Comparison of ENCODE assay signal across 8 cellular contexts in genomic region chr5:88675159-88675757, GRCh38.
DNase-seq lines count a peak whose midpoint lies in the region; ATAC-seq and TF ChIP-seq lines count a peak whose summit lies in the region.

No MANE protein-coding gene starts in this region.

- H3K27ac ChIP-seq in CD4-positive, CD25-positive, alpha-beta regulatory T cell (ENCODE audit: insufficient read depth, low read length, poor library complexity, severe bottlenecking): no peak overlapping the region
- H3K27ac ChIP-seq in iPS-18a (ENCODE audit: low read length) (no peak overlapping the region), PC-3 (ENCODE audit: low read length) (no peak overlapping the region), uterus (peak overlapping the region in 1 of 2 donors; percentile 81)

- no peak overlapping the region for H3K4me2 ChIP-seq in PC-3 (ENCODE audit: low read length)

- H3K4me1 Mint-ChIP-seq in CD4-positive, CD25-positive, alpha-beta regulatory T cell: peaks cover 9 to 43% (median 20%) of the 10 kb centered on the region in 4 donors
- peaks cover 26% of the 10 kb centered on the region for H3K4me1 Mint-ChIP-seq in activated CD4-positive, alpha-beta memory T cell treated with anti-CD3 and anti-CD28 coated beads for 36 hours (ENCODE audit: low read depth)
- peaks cover 37% of the 10 kb centered on the region for H3K4me1 Mint-ChIP-seq in stimulated activated naive CD8-positive, alpha-beta T cell treated with anti-CD3 and anti-CD28 coated beads, Interleukin-15, Interleukin-2, amounts not matched to agents 100 ng/mL and 50 ng/mL, for 24 hours (ENCODE audit: low read depth)

- no peak for DNase-seq in CD4-positive, CD25-positive, alpha-beta regulatory T cell
- no peak for DNase-seq in activated CD4-positive, alpha-beta memory T cell treated with anti-CD3 and anti-CD28 coated beads for 36 hours
- DNase-seq in PC-3 (no peak), uterus (no peak)

- H3K4me3 ChIP-seq in CD4-positive, CD25-positive, alpha-beta regulatory T cell (ENCODE audit: low read depth, low read length): peak overlapping the region; percentile 62
- H3K4me3 ChIP-seq in iPS-18a (ENCODE audit: low read length): peak overlapping the region; percentile 59
- H3K4me3 ChIP-seq in PC-3 (ENCODE audit: low read length): no peak overlapping the region
- H3K4me3 ChIP-seq in uterus: peak overlapping the region in 1 of 2 donors; percentile 26

- no TSS peak for BruUV-seq in PC-3 (replicated peaks; lab: Mats Ljungman, UMichigan)

- H3K36me3 Mint-ChIP-seq in CD4-positive, CD25-positive, alpha-beta regulatory T cell: no peaks in the 10 kb centered on the region
- peaks cover 12% of the 10 kb centered on the region for H3K36me3 Mint-ChIP-seq in activated CD4-positive, alpha-beta memory T cell treated with anti-CD3 and anti-CD28 coated beads for 36 hours
- H3K36me3 Mint-ChIP-seq in stimulated activated naive CD8-positive, alpha-beta T cell treated with anti-CD3 and anti-CD28 coated beads, Interleukin-15, Interleukin-2, amounts not matched to agents 100 ng/mL and 50 ng/mL, for 24 hours (ENCODE audit: low read depth): peaks cover 4% of the 10 kb centered on the region

- no peaks in the 10 kb centered on the region for H3K79me2 ChIP-seq in PC-3 (ENCODE audit: low read length)

- H3K4me1 ChIP-seq in CD4-positive, CD25-positive, alpha-beta regulatory T cell (ENCODE audit: control insufficient read depth, insufficient read depth, low read length, poor library complexity, severe bottlenecking): peaks cover 26% of the 10 kb centered on the region
- H3K4me1 ChIP-seq in iPS-18a (ENCODE audit: control insufficient read depth, low read depth, low read length) (peaks cover 45% of the 10 kb centered on the region), PC-3 (ENCODE audit: insufficient read depth, low read length) (no peaks in the 10 kb centered on the region), uterus (peaks cover 0 to 11% of the 10 kb centered on the region in 2 donors)

- ATAC-seq in CD4-positive, CD25-positive, alpha-beta regulatory T cell (ENCODE audit: low read depth in 2 of 2): no peak
- ATAC-seq in GM19372 (IDR thresholded peaks at IDR 0.05; ENCODE audit: low read depth, unreplicated experiment): peak; percentile 10
- peak; percentile 19 for ATAC-seq in HG03457 (IDR thresholded peaks at IDR 0.05; ENCODE audit: unreplicated experiment)
- no peak for ATAC-seq in PC-3

- POLR2A ChIA-PET in activated CD4-positive, alpha-beta memory T cell treated with anti-CD3 and anti-CD28 coated beads for 36 hours (lab: Charles Lee): interaction anchor here (1.6 to 1.9 kb wide), 2 partner anchors 10 to 15 kb away, joined by 3 to 5 read pairs; no protein-coding TSS in a partner anchor
- POLR2A ChIA-PET in PC-3 (lab: Charles Lee; ENCODE audit: unreplicated experiment): no interaction called here

- no peak for TF ChIP-seq CTCF in PC-3 (conservative IDR thresholded peaks at IDR 0.05; ENCODE audit: low read depth, low read length)
- no peak for TF ChIP-seq CTCF in uterus (IDR thresholded peaks at IDR 0.05)

- no peaks in the 10 kb centered on the region for H3F3A ChIP-seq in PC-3 (ENCODE audit: low read length, unreplicated experiment)

- H3K27ac Mint-ChIP-seq in CD4-positive, CD25-positive, alpha-beta regulatory T cell: no peak overlapping the region
- H3K27ac Mint-ChIP-seq in activated CD4-positive, alpha-beta memory T cell treated with anti-CD3 and anti-CD28 coated beads for 36 hours: peak overlapping the region; percentile 60
- peak overlapping the region; percentile 33 for H3K27ac Mint-ChIP-seq in stimulated activated naive CD8-positive, alpha-beta T cell treated with anti-CD3 and anti-CD28 coated beads, Interleukin-15, Interleukin-2, amounts not matched to agents 100 ng/mL and 50 ng/mL, for 24 hours

- H3K4me3 Mint-ChIP-seq in CD4-positive, CD25-positive, alpha-beta regulatory T cell: peak overlapping the region; percentile 72 to 82 (median 78)
- H3K4me3 Mint-ChIP-seq in activated CD4-positive, alpha-beta memory T cell treated with anti-CD3 and anti-CD28 coated beads for 36 hours: peak overlapping the region; percentile 62
- H3K4me3 Mint-ChIP-seq in stimulated activated naive CD8-positive, alpha-beta T cell treated with anti-CD3 and anti-CD28 coated beads, Interleukin-15, Interleukin-2, amounts not matched to agents 100 ng/mL and 50 ng/mL, for 24 hours: peak overlapping the region; percentile 74

- intact Hi-C loops in activated CD4-positive, alpha-beta memory T cell treated with anti-CD3 and anti-CD28 coated beads for 36 hours (cut with micrococcal nuclease): loop anchor here (1.0 to 10.0 kb wide), 5 partner anchors 8 to 410 kb away; partner anchors contain the start of gene TMEM161B
- intact Hi-C loops in PC-3 (cut with micrococcal nuclease): no loop called here
- intact Hi-C loops in uterus (cut with DNase I; ENCODE audit: low total_unique reads): no loop called here

- H3K36me3 ChIP-seq in CD4-positive, CD25-positive, alpha-beta regulatory T cell (ENCODE audit: control insufficient read depth, insufficient read depth, low read length): no peaks in the 10 kb centered on the region
- H3K36me3 ChIP-seq in iPS-18a (ENCODE audit: control insufficient read depth, low read depth, low read length): no peaks in the 10 kb centered on the region
- no peaks in the 10 kb centered on the region for H3K36me3 ChIP-seq in PC-3 (ENCODE audit: low read depth, low read length)
- H3K36me3 ChIP-seq in uterus: no peaks in the 10 kb centered on the region

- H3K9me3 Mint-ChIP-seq in CD4-positive, CD25-positive, alpha-beta regulatory T cell: peaks cover 0 to 22% (median 4%) of the 10 kb centered on the region in 7 donors
- H3K9me3 Mint-ChIP-seq in activated CD4-positive, alpha-beta memory T cell treated with anti-CD3 and anti-CD28 coated beads for 36 hours: no peaks in the 10 kb centered on the region
- no peaks in the 10 kb centered on the region for H3K9me3 Mint-ChIP-seq in stimulated activated naive CD8-positive, alpha-beta T cell treated with anti-CD3 and anti-CD28 coated beads, Interleukin-15, Interleukin-2, amounts not matched to agents 100 ng/mL and 50 ng/mL, for 24 hours

- H3K27me3 Mint-ChIP-seq in CD4-positive, CD25-positive, alpha-beta regulatory T cell: peaks cover 91% of the 10 kb centered on the region
- peaks cover 75% of the 10 kb centered on the region for H3K27me3 Mint-ChIP-seq in activated CD4-positive, alpha-beta memory T cell treated with anti-CD3 and anti-CD28 coated beads for 36 hours
- peaks cover 87% of the 10 kb centered on the region for H3K27me3 Mint-ChIP-seq in stimulated activated naive CD8-positive, alpha-beta T cell treated with anti-CD3 and anti-CD28 coated beads, Interleukin-15, Interleukin-2, amounts not matched to agents 100 ng/mL and 50 ng/mL, for 24 hours

- peaks cover 2 to 12% of the 10 kb centered on the region in 2 experiments for H3K9me3 ChIP-seq in CD4-positive, CD25-positive, alpha-beta regulatory T cell (ENCODE audit: control insufficient read depth in 2 of 2, low read length in 2 of 2)
- no peaks in the 10 kb centered on the region for H3K9me3 ChIP-seq in iPS-18a (ENCODE audit: control insufficient read depth, low read depth, low read length)
- no peaks in the 10 kb centered on the region for H3K9me3 ChIP-seq in PC-3 (ENCODE audit: low read length)
- H3K9me3 ChIP-seq in uterus: no peaks in the 10 kb centered on the region

- H3K9me2 ChIP-seq in PC-3 (replicated peaks; ENCODE audit: low read length): no peaks in the 10 kb centered on the region

- H3K9ac ChIP-seq in iPS-18a (ENCODE audit: low read length) (no peak overlapping the region), PC-3 (ENCODE audit: low read length) (no peak overlapping the region)

- no peak for TF ChIP-seq POLR2A in uterus (IDR thresholded peaks at IDR 0.05)

- no peaks in the 10 kb centered on the region for H4K20me1 ChIP-seq in PC-3 (ENCODE audit: low read length)

- no peak overlapping the region for H2AFZ ChIP-seq in PC-3 (ENCODE audit: low read length)

- peaks cover 67% of the 10 kb centered on the region for H3K27me3 ChIP-seq in CD4-positive, CD25-positive, alpha-beta regulatory T cell (ENCODE audit: control insufficient read depth, insufficient read depth, low read length)
- peaks cover 100% of the 10 kb centered on the region for H3K27me3 ChIP-seq in iPS-18a (ENCODE audit: control insufficient read depth, insufficient read depth, low read length)
- no peaks in the 10 kb centered on the region for H3K27me3 ChIP-seq in PC-3 (ENCODE audit: low read length)
- peaks cover 40 to 87% of the 10 kb centered on the region in 2 donors for H3K27me3 ChIP-seq in uterus

- CTCF ChIA-PET in activated CD4-positive, alpha-beta memory T cell treated with anti-CD3 and anti-CD28 coated beads for 36 hours (lab: Charles Lee): interaction anchor here (1.1 to 3.8 kb wide), 3 partner anchors 15 to 894 kb away, joined by 3 to 21 read pairs (median 5); no protein-coding TSS in a partner anchor
- CTCF ChIA-PET in PC-3 (lab: Charles Lee): no interaction called here

Comparison
In these comparisons a context has a peak if more than half of its experiments do, and no peak if none do; other contexts are left out.
1. ATAC-seq: peak in GM19372 (single experiment) and HG03457 (single experiment); none in CD4-positive, CD25-positive, alpha-beta regulatory T cell (0 of 2) and PC-3 (single experiment).
2. H3K27ac Mint-ChIP-seq: peak in activated CD4-positive, alpha-beta memory T cell treated with anti-CD3 and anti-CD28 coated beads for 36 hours (single experiment) and stimulated activated naive CD8-positive, alpha-beta T cell treated with anti-CD3 and anti-CD28 coated beads, Interleukin-15, Interleukin-2, amounts not matched to agents 100 ng/mL and 50 ng/mL, for 24 hours (single experiment); none in CD4-positive, CD25-positive, alpha-beta regulatory T cell (0 of 3).
3. Peak in every context shown above with its lines, with median percentiles within 50 percentile points of each other: H3K4me3 Mint-ChIP-seq.